Comparison of ENCODE assay signal across 1 cellular context in genomic region chr3:189394599-189395121, GRCh38.
A peak's percentile ranks its signal among the peaks of the same experiment; 100 is the strongest.
TF ChIP-seq lines count a peak whose summit lies in the region.

No MANE protein-coding gene starts in this region.

TF ChIP-seq in GM12878, 131 proteins besides CTCF, POLR2A, EP300 and RAD21 (continued from another document):
- no peak for TF ChIP-seq ATF3 (IDR thresholded peaks at IDR 0.05; ENCODE audit: borderline replicate concordance, extremely low read depth, low read depth, low read length)
- peak; percentile 99 for TF ChIP-seq NFIC (IDR thresholded peaks at IDR 0.05; ENCODE audit: low read depth, low read length)
- no peak for TF ChIP-seq SIN3A (IDR thresholded peaks at IDR 0.05; ENCODE audit: low read depth, low read length)
- peak; percentile 74 for TF ChIP-seq TCF3 (IDR thresholded peaks at IDR 0.05; ENCODE audit: borderline replicate concordance, insufficient read depth, low read depth, low read length)
- no peak for TF ChIP-seq NRF1 (conservative IDR thresholded peaks at IDR 0.05; ENCODE audit: low read depth, low read length)
- TF ChIP-seq GABPA (IDR thresholded peaks at IDR 0.05; ENCODE audit: low read depth) = peak; percentile 57; the same call in 1 of the 2 replicates
- no peak for TF ChIP-seq PRDM15 (CRISPR knock-in tag; IDR thresholded peaks at IDR 0.05)
- no peak for TF ChIP-seq RFX5 (IDR thresholded peaks at IDR 0.05; ENCODE audit: low read depth, low read length)
- TF ChIP-seq IRF5 (IDR thresholded peaks at IDR 0.05; ENCODE audit: borderline replicate concordance) = no peak
- TF ChIP-seq ETV6 (conservative IDR thresholded peaks at IDR 0.05 in 1 of 2, IDR thresholded peaks at IDR 0.05 in 1 of 2; ENCODE audit: borderline replicate concordance in 1 of 2, low read depth in 1 of 2) = peak in 1 of 2 experiments; percentile 83; a peak in 2 of 4 replicates
- TF ChIP-seq ZNF384 (IDR thresholded peaks at IDR 0.05; ENCODE audit: borderline replicate concordance, low read depth, low read length) = no peak
- TF ChIP-seq BCL11A (IDR thresholded peaks at IDR 0.05; ENCODE audit: low read depth, low read length) = peak; percentile 69; the same call in 1 of the 2 replicates
- TF ChIP-seq USF2 (IDR thresholded peaks at IDR 0.05; ENCODE audit: borderline replicate concordance, low read depth, low read length) = no peak
- 0 out of 2 replicates have a peak, but pooled peaks have one; percentile 27 for TF ChIP-seq TCF7 (IDR thresholded peaks at IDR 0.05; ENCODE audit: borderline replicate concordance)
- no peak for TF ChIP-seq YBX1 (IDR thresholded peaks at IDR 0.05)
- TF ChIP-seq ESRRA (IDR thresholded peaks at IDR 0.05; ENCODE audit: low read length) = no peak
- no peak for TF ChIP-seq KLF5 (IDR thresholded peaks at IDR 0.05; ENCODE audit: partially characterized antibody)
- TF ChIP-seq NR2C2 (IDR thresholded peaks at IDR 0.05; ENCODE audit: borderline replicate concordance, control insufficient read depth, insufficient read length, low read depth) = no peak
- no peak for TF ChIP-seq ZNF274 (IDR thresholded peaks at IDR 0.05; ENCODE audit: insufficient read depth, insufficient read length)
- no peak for TF ChIP-seq IRF3 (IDR thresholded peaks at IDR 0.05)
- peak; percentile 12; the same call in 1 of the 3 replicates for TF ChIP-seq POU2F2 (IDR thresholded peaks at IDR 0.05; ENCODE audit: borderline replicate concordance, low read depth, low read length)
- peak; percentile 92 for TF ChIP-seq MTA3 (IDR thresholded peaks at IDR 0.05; ENCODE audit: borderline replicate concordance, low read length)
- TF ChIP-seq HDAC2 (IDR thresholded peaks at IDR 0.05) = no peak
- TF ChIP-seq SKIL (IDR thresholded peaks at IDR 0.05; ENCODE audit: low read depth, poor library complexity, severe bottlenecking) = peak; percentile 64
- no peak for TF ChIP-seq ZBTB4 (CRISPR knock-in tag; IDR thresholded peaks at IDR 0.05)
- no peak for TF ChIP-seq ASH2L (IDR thresholded peaks at IDR 0.05; ENCODE audit: borderline replicate concordance, low read depth)
- no peak for TF ChIP-seq CBX3 (IDR thresholded peaks at IDR 0.05; ENCODE audit: borderline replicate concordance, low read depth)
- TF ChIP-seq NFXL1 (IDR thresholded peaks at IDR 0.05; ENCODE audit: borderline replicate concordance) = no peak
- TF ChIP-seq JUNB (IDR thresholded peaks at IDR 0.05) = peak; percentile 98
- no peak for TF ChIP-seq ZZZ3 (IDR thresholded peaks at IDR 0.05; ENCODE audit: control insufficient read depth, insufficient read length, low read depth)
